ENCODE assay signal across 17 cellular contexts in the genomic region with DNA sequence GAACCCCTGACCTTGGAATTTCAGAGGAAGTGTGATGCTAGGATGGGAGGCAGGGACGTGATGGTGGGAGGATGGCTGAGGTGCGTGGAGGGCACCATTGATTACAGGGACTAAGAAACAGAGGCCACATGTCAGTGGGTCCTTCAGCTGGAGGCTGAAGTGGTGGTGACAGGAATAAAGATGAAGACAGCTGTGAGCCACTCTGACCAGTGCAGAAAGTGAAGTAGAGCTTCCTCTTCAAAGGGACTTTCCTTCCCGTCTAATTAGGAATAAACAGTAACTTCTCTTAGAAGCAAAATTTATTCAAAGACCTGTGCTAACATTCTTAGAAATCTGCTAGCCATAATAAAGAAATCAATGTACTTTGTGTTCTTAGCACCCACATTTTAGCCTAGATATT. TPM values are rescaled to one million over a fixed set of nuclear protein-coding genes. Genes with fewer than 3 reads are reported as not detected.
DNase-seq lines count a peak whose midpoint lies in the region; ATAC-seq and TF ChIP-seq lines count a peak whose summit lies in the region.
"Had no signal": no experiment of that assay in that cellular context is flagged by ENCODE, and none has a peak within 500 bp of the region (broad histone marks: within the 10 kb centered on the region; RNA-seq: fewer than 3 reads in every experiment).

No MANE protein-coding gene starts in this region.

- H3K9me3 Mint-ChIP-seq in dendritic cell treated with granulocyte-macrophage colony-stimulating factor and Interleukin-4, amounts not matched to agents 40 ng/mL and 50 ng/mL, for 4 days = no peaks in the 10 kb centered on the region
- peaks cover 17% of the 10 kb centered on the region for H3K9me3 Mint-ChIP-seq in nephron progenitor cell
- peaks cover 5% of the 10 kb centered on the region for H3K9me3 Mint-ChIP-seq in activated T-cell treated with anti-CD3 and anti-CD28 coated beads, Interleukin-2, amount 50 U/mL, for 4 hours

- peaks cover 33% of the 10 kb centered on the region for H3K4me1 Mint-ChIP-seq in dendritic cell treated with granulocyte-macrophage colony-stimulating factor and Interleukin-4, amounts not matched to agents 40 ng/mL and 50 ng/mL, for 4 days (ENCODE audit: low read depth)
- H3K4me1 Mint-ChIP-seq in nephron progenitor cell = peaks cover 57% of the 10 kb centered on the region
- peaks cover 3% of the 10 kb centered on the region for H3K4me1 Mint-ChIP-seq in activated T-cell treated with anti-CD3 and anti-CD28 coated beads, Interleukin-2, amount 50 U/mL, for 4 hours (ENCODE audit: low read depth)

- peak overlapping the region; percentile 86 for H3K27ac Mint-ChIP-seq in dendritic cell treated with granulocyte-macrophage colony-stimulating factor and Interleukin-4, amounts not matched to agents 40 ng/mL and 50 ng/mL, for 4 days
- peak overlapping the region; percentile 94 for H3K27ac Mint-ChIP-seq in nephron progenitor cell
- H3K27ac Mint-ChIP-seq: T-cell had no signal

- H3K27me3 Mint-ChIP-seq in dendritic cell treated with granulocyte-macrophage colony-stimulating factor and Interleukin-4, amounts not matched to agents 40 ng/mL and 50 ng/mL, for 4 days = peaks cover 14% of the 10 kb centered on the region
- peaks cover 4% of the 10 kb centered on the region for H3K27me3 Mint-ChIP-seq in nephron progenitor cell (ENCODE audit: low read depth, poor library complexity)
- H3K27me3 Mint-ChIP-seq in activated T-cell treated with anti-CD3 and anti-CD28 coated beads, Interleukin-2, amount 50 U/mL, for 4 hours (ENCODE audit: low read depth) = peaks cover 36% of the 10 kb centered on the region

- TF ChIP-seq CTCF in nephron progenitor cell (IDR thresholded peaks at IDR 0.05) = no peak

- DNase-seq in CD1c-positive myeloid dendritic cell (ENCODE audit: extremely low spot score) (peak; percentile 19), nephron progenitor cell (no peak), activated gamma-delta T cell treated with Interleukin-2 at 50 U/mL for 16 hours (no peak), NCI-H1417 treated with DMSO at 0.1 percent for 48 hours (lab: John Stamatoyannopoulos, UW) (no peak), NCI-H526 treated with DMSO at 0.1 percent for 48 hours (lab: John Stamatoyannopoulos, UW) (no peak)
- no peak for DNase-seq in activated T-cell treated with anti-CD3 and anti-CD28 coated beads, Interleukin-2, amount 50 U/mL, for 4 hours
- DNase-seq: ACHN, BE2C, GF-D8, HCEC 1CT, NCI-H1436, NCI-H2029, NCI-H2171 treated with DMSO at 0.1 percent for 48 hours, NCI-H774, T-cell had no signal

- peak; percentile 44 for ATAC-seq in HG02798 (IDR thresholded peaks at IDR 0.05; ENCODE audit: poor library complexity, unreplicated experiment)
- no peak for ATAC-seq in activated T-cell treated with anti-CD3 and anti-CD28 coated beads, Interleukin-2, amount 50 U/mL, for 4 hours
- ATAC-seq: T-cell had no signal

- intact Hi-C loops in dendritic cell treated with granulocyte-macrophage colony-stimulating factor and Interleukin-4, amounts not matched to agents 40 ng/mL and 50 ng/mL, for 4 days (cut with micrococcal nuclease) = loop anchor here (10.0 kb wide), 1 partner anchor 71 kb away; the partner anchor contains the start of gene PWWP2A

- H3K4me3 Mint-ChIP-seq in dendritic cell treated with granulocyte-macrophage colony-stimulating factor and Interleukin-4, amounts not matched to agents 40 ng/mL and 50 ng/mL, for 4 days = peak overlapping the region; percentile 39
- H3K4me3 Mint-ChIP-seq in nephron progenitor cell = peak overlapping the region; percentile 21
- no peak overlapping the region for H3K4me3 Mint-ChIP-seq in activated T-cell treated with anti-CD3 and anti-CD28 coated beads, Interleukin-2, amount 50 U/mL, for 4 hours

- no peaks in the 10 kb centered on the region for H3K36me3 Mint-ChIP-seq in dendritic cell treated with granulocyte-macrophage colony-stimulating factor and Interleukin-4, amounts not matched to agents 40 ng/mL and 50 ng/mL, for 4 days (ENCODE audit: low read depth)
- H3K36me3 Mint-ChIP-seq in nephron progenitor cell (ENCODE audit: low read depth) = no peaks in the 10 kb centered on the region
- no peaks in the 10 kb centered on the region for H3K36me3 Mint-ChIP-seq in activated T-cell treated with anti-CD3 and anti-CD28 coated beads, Interleukin-2, amount 50 U/mL, for 4 hours (ENCODE audit: insufficient read depth)
- H3K36me3 Mint-ChIP-seq: T-cell had no signal

RNA-seq across cellular contexts. Expression of gene FABP6, which starts 43.4 kb away (rescaled TPM):
- not detected for total RNA-seq in activated T-cell treated with anti-CD3 and anti-CD28 coated beads, Interleukin-2, amount 50 U/mL, for 4 hours
- total RNA-seq: T-cell had no signal
